ENCODE assay signal across 9 cellular contexts in genomic region chr12:40692617-40693502, GRCh38. TPM values are rescaled to one million over a fixed set of nuclear protein-coding genes. Genes with fewer than 3 reads are reported as not detected.
DNase-seq lines count a peak whose midpoint lies in the region; ATAC-seq and TF ChIP-seq lines count a peak whose summit lies in the region.
"Had no signal": no experiment of that assay in that cellular context is flagged by ENCODE, and none has a peak within 500 bp of the region (broad histone marks: within the 10 kb centered on the region; RNA-seq: fewer than 3 reads in every experiment).

No MANE protein-coding gene starts in this region.

- no peak overlapping the region for H3K4me3 Mint-ChIP-seq in activated naive CD4-positive, alpha-beta T cell treated with anti-CD3 and anti-CD28 coated beads for 36 hours
- no peak overlapping the region for H3K4me3 Mint-ChIP-seq in activated T-cell treated with anti-CD3 and anti-CD28 coated beads, Interleukin-2, amount 50 U/mL, for 24 hours
- H3K4me3 Mint-ChIP-seq: activated B cell treated with CpG ODN at 0.5 μM for 24 hours had no signal

- H3K27ac ChIP-seq in KMS-11 = no peak overlapping the region

- H3K4me2 ChIP-seq in KMS-11 = peak overlapping the region; percentile 67

- peak overlapping the region; percentile 82 for H2AFZ ChIP-seq in KMS-11 (ENCODE audit: low read depth)

- H3K9ac ChIP-seq in KMS-11 = peak overlapping the region; percentile 33; the same call in 1 of the 2 replicates

- no peaks in the 10 kb centered on the region for H4K20me1 ChIP-seq in KMS-11 (ENCODE audit: insufficient read depth)

- H3K4me1 Mint-ChIP-seq in activated naive CD4-positive, alpha-beta T cell treated with anti-CD3 and anti-CD28 coated beads for 36 hours (ENCODE audit: low read depth) = no peaks in the 10 kb centered on the region
- no peaks in the 10 kb centered on the region for H3K4me1 Mint-ChIP-seq in activated T-cell treated with anti-CD3 and anti-CD28 coated beads, Interleukin-2, amount 50 U/mL, for 24 hours (ENCODE audit: low read depth)

- no peaks in the 10 kb centered on the region for H3K27me3 ChIP-seq in KMS-11 (ENCODE audit: insufficient read depth, low read depth)

- ATAC-seq in GM21576 (IDR thresholded peaks at IDR 0.05; ENCODE audit: unreplicated experiment) = no peak

- no peaks in the 10 kb centered on the region for H3K36me3 ChIP-seq in KMS-11 (ENCODE audit: insufficient read depth)

- no peaks in the 10 kb centered on the region for H3K79me2 ChIP-seq in KMS-11 (ENCODE audit: insufficient read depth, low read depth)

- no peaks in the 10 kb centered on the region for H3K4me1 ChIP-seq in KMS-11 (ENCODE audit: low read depth, poor library complexity, severe bottlenecking)

- H3K36me3 Mint-ChIP-seq in activated naive CD4-positive, alpha-beta T cell treated with anti-CD3 and anti-CD28 coated beads for 36 hours (ENCODE audit: low read depth) = no peaks in the 10 kb centered on the region
- H3K36me3 Mint-ChIP-seq in activated T-cell treated with anti-CD3 and anti-CD28 coated beads, Interleukin-2, amount 50 U/mL, for 24 hours (ENCODE audit: low read depth) = no peaks in the 10 kb centered on the region

- intact Hi-C loops in activated naive CD4-positive, alpha-beta T cell treated with anti-CD3 and anti-CD28 coated beads for 36 hours (cut with micrococcal nuclease) = no loop called here

- DNase-seq in COR-L47 (lab: John Stamatoyannopoulos, UW) (peak; percentile 67), epithelial cell of esophagus (ENCODE audit: low read depth) (peak; percentile 70), nucleus accumbens (lab: John Stamatoyannopoulos, UW) (peak in 36 of 56 donors; percentile 16 to 73 (median 46)), NCI-H510A treated with DMSO at 0.1 percent for 48 hours (lab: John Stamatoyannopoulos, UW) (no peak)
- no peak for DNase-seq in activated naive CD4-positive, alpha-beta T cell treated with anti-CD3 and anti-CD28 coated beads for 36 hours
- no peak for DNase-seq in activated T-cell treated with anti-CD3 and anti-CD28 coated beads, Interleukin-2, amount 50 U/mL, for 24 hours
- DNase-seq: activated B cell treated with CpG ODN at 0.5 μM for 24 hours had no signal

- H3K27me3 Mint-ChIP-seq in activated naive CD4-positive, alpha-beta T cell treated with anti-CD3 and anti-CD28 coated beads for 36 hours (ENCODE audit: low read depth) = peaks cover 26% of the 10 kb centered on the region
- peaks cover 35% of the 10 kb centered on the region for H3K27me3 Mint-ChIP-seq in activated T-cell treated with anti-CD3 and anti-CD28 coated beads, Interleukin-2, amount 50 U/mL, for 24 hours

- TF ChIP-seq CTCF in KMS-11 (conservative IDR thresholded peaks at IDR 0.05; ENCODE audit: low read depth, low read length) = no peak
- TF ChIP-seq CTCF in epithelial cell of esophagus (IDR thresholded peaks at IDR 0.05; ENCODE audit: insufficient read depth, low read depth, low read length, missing control alignments) = no peak

- no peak overlapping the region for H3K27ac Mint-ChIP-seq in activated naive CD4-positive, alpha-beta T cell treated with anti-CD3 and anti-CD28 coated beads for 36 hours
- H3K27ac Mint-ChIP-seq in activated T-cell treated with anti-CD3 and anti-CD28 coated beads, Interleukin-2, amount 50 U/mL, for 24 hours = no peak overlapping the region
- H3K27ac Mint-ChIP-seq: activated B cell treated with CpG ODN at 0.5 μM for 24 hours had no signal

- H3K9me3 Mint-ChIP-seq in activated naive CD4-positive, alpha-beta T cell treated with anti-CD3 and anti-CD28 coated beads for 36 hours = no peaks in the 10 kb centered on the region
- H3K9me3 Mint-ChIP-seq in activated T-cell treated with anti-CD3 and anti-CD28 coated beads, Interleukin-2, amount 50 U/mL, for 24 hours = no peaks in the 10 kb centered on the region
- H3K9me3 Mint-ChIP-seq: activated B cell treated with CpG ODN at 0.5 μM for 24 hours had no signal

- CTCF ChIA-PET in activated naive CD4-positive, alpha-beta T cell treated with anti-CD3 and anti-CD28 coated beads for 36 hours (lab: Charles Lee) = no interaction called here

- no peak overlapping the region for H3K4me3 ChIP-seq in KMS-11 (IDR thresholded peaks at IDR 0.05; ENCODE audit: insufficient read depth, low read depth, low read length)
- H3K4me3 ChIP-seq in epithelial cell of esophagus (ENCODE audit: low read length) = peak overlapping the region; percentile 67

RNA-seq across cellular contexts. Expression of gene CNTN1, which starts 0.6 kb away (rescaled TPM):
- total RNA-seq in activated naive CD4-positive, alpha-beta T cell treated with anti-CD3 and anti-CD28 coated beads for 36 hours = not detected
- total RNA-seq: activated B cell treated with CpG ODN at 0.5 μM for 24 hours had no signal

Comparison
In these comparisons a context has a peak if more than half of its experiments do, and no peak if none do; other contexts are left out.
1. DNase-seq: peak in COR-L47 (single experiment), epithelial cell of esophagus (single experiment) and nucleus accumbens (36 of 56); none in NCI-H510A treated with DMSO at 0.1 percent for 48 hours (single experiment), activated naive CD4-positive, alpha-beta T cell treated with anti-CD3 and anti-CD28 coated beads for 36 hours (single experiment) and activated T-cell treated with anti-CD3 and anti-CD28 coated beads, Interleukin-2, amount 50 U/mL, for 24 hours (single experiment).